Comparison of ENCODE assay signal across 9 cellular contexts in the genomic region with DNA sequence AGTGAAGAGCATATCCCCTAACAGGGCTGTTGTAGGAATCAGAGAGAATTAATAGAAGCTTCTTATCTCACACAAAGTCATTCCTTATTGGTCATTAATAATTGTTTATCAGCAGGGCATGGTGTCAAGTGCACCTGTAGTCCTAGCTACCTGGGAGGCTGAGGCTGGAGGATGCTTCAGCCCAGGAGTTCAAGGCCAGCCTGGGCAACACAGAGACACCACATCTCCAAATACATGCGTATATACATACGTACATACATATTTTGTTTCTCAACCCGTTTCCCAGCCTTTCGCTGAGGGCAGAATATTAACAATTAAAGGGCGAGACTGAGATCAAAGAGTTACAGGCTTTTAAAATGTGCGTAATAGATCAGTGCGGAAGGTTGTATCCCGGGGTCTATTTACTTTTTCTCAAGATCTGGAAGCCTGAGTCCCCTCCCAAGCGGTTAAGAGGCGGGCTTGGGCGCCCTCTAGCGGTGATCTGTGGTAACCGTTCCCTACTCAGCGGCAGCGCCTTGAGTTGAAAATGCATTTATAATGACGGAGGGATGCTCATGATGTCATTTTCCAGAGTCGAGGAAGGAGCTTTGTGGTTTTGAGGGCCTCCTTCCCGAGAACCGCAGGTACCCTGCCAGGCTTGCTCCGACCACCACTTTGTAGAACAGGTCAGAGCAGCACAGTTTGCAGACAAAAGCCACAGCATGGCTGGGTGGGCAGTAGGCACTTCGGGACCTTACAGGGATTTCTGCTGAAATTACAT.
DNase-seq lines count a peak whose midpoint lies in the region; ATAC-seq, FAIRE-seq and TF ChIP-seq lines count a peak whose summit lies in the region.
"Had no signal": no experiment of that assay in that cellular context is flagged by ENCODE, and none has a peak within 500 bp of the region (broad histone marks: within the 10 kb centered on the region; RNA-seq: fewer than 3 reads in every experiment).

No MANE protein-coding gene starts in this region.

- TF ChIP-seq CTCF in coronary artery (IDR thresholded peaks at IDR 0.05) (peak; percentile 95), HepG2 (CRISPR knock-in tag; IDR thresholded peaks at IDR 0.05) (peak; percentile 83)

- no peak overlapping the region for H3K27ac Mint-ChIP-seq in activated CD4-positive, alpha-beta T cell treated with anti-CD3 and anti-CD28 coated beads, Interleukin-2, amount 10 ng/mL, durations not matched to agents 24 days and 14 days

- no peak overlapping the region for H3K4me3 Mint-ChIP-seq in activated CD4-positive, alpha-beta T cell treated with anti-CD3 and anti-CD28 coated beads, Interleukin-2, amount 10 ng/mL, durations not matched to agents 24 days and 14 days

- BruUV-seq in HepG2 (replicated peaks; lab: Mats Ljungman, UMichigan): no TSS peak

- no peaks in the 10 kb centered on the region for H3K9me3 Mint-ChIP-seq in activated CD4-positive, alpha-beta T cell treated with anti-CD3 and anti-CD28 coated beads, Interleukin-2, amount 10 ng/mL, durations not matched to agents 24 days and 14 days

- H3K9me3 ChIP-seq in HepG2 (ENCODE audit: low read length): no peaks in the 10 kb centered on the region

- H3K9ac ChIP-seq in HepG2 (ENCODE audit: insufficient read depth, low read depth, low read length): no peak overlapping the region

- no peak for TF ChIP-seq POLR2A in HepG2 (IDR thresholded peaks at IDR 0.05; ENCODE audit: insufficient read depth in 1 of 2, low read depth in 2 of 2, low read length in 2 of 2)

- TF ChIP-seq RAD21 in HepG2 (CRISPR knock-in tag; IDR thresholded peaks at IDR 0.05): peak; percentile 49; the same call in 1 of the 2 replicates

- DNase-seq in DMS 273 treated with DMSO at 0.1 percent for 48 hours (lab: John Stamatoyannopoulos, UW): peak; percentile 10
- peak; percentile 44 for DNase-seq in NCI-H524 treated with DMSO at 0.1 percent for 48 hours (lab: John Stamatoyannopoulos, UW)
- peak; percentile 90 for DNase-seq in activated CD4-positive, alpha-beta T cell treated with anti-CD3 and anti-CD28 coated beads, Interleukin-2, amount 10 ng/mL, durations not matched to agents 24 days and 14 days
- no peak for DNase-seq in coronary artery (ENCODE audit: low spot score)
- peak; percentile 39 for DNase-seq in HepG2 (ENCODE audit: low spot score)
- peak; percentile 66 to 76 for DNase-seq in stimulated activated CD4-positive, alpha-beta T cell treated with anti-CD3 and anti-CD28 coated beads, Interleukin-4, amount 100 ng/mL, for 48 hours (ENCODE audit: low read depth in 2 of 2)

- H3K4me2 ChIP-seq in HepG2 (ENCODE audit: low read depth, low read length): 0 out of 2 replicates have a peak overlapping the region, but pooled peaks have one; percentile 40

- no peaks in the 10 kb centered on the region for H4K20me1 ChIP-seq in HepG2 (ENCODE audit: insufficient read depth, low read length)

- H3K4me1 Mint-ChIP-seq in activated CD4-positive, alpha-beta T cell treated with anti-CD3 and anti-CD28 coated beads, Interleukin-2, amount 10 ng/mL, durations not matched to agents 24 days and 14 days: peaks cover 3% of the 10 kb centered on the region

- H3K4me3 ChIP-seq in coronary artery (peak overlapping the region; percentile 13), HepG2 (replicated peaks in 1 of 3; ENCODE audit: insufficient read depth in 1 of 3, low read depth in 2 of 3, low read length in 3 of 3) (no peak overlapping the region)

- peak; percentile 74 for FAIRE-seq in HepG2 (lab: Jason Lieb, UNC)
- FAIRE-seq: colon had no signal

- H3K36me3 ChIP-seq in HepG2 (replicated peaks in 1 of 2; ENCODE audit: control insufficient read depth in 1 of 2, insufficient read depth in 2 of 2, low read length in 2 of 2): no peaks in the 10 kb centered on the region

- POLR2A ChIA-PET in HepG2 (lab: Yijun Ruan, JAX): no interaction called here

- H3K4me1 ChIP-seq in HepG2 (ENCODE audit: insufficient read depth, low read length): peaks cover 8% of the 10 kb centered on the region; the same call in 1 of the 2 replicates

- intact Hi-C loops in activated CD4-positive, alpha-beta T cell treated with anti-CD3 and anti-CD28 coated beads, Interleukin-2, amount 10 ng/mL, durations not matched to agents 24 days and 14 days (cut with micrococcal nuclease): loop anchor here (5.0 kb wide), 1 partner anchor 223 kb away; no protein-coding TSS in a partner anchor
- intact Hi-C loops in HepG2 (cut with micrococcal nuclease; ENCODE audit: unreplicated experiment): loop anchor here (1.0 kb wide), 1 partner anchor 223 kb away; no protein-coding TSS in a partner anchor

- in situ Hi-C loops in HepG2 (cut with HindIII; ENCODE audit: extremely low pct_ligation_motif_present, low pct_unique_long_range_greater_than_20kb): loop anchor here (5.0 kb wide), 1 partner anchor 223 kb away; no protein-coding TSS in a partner anchor

- peaks cover 7% of the 10 kb centered on the region for H3K27me3 Mint-ChIP-seq in activated CD4-positive, alpha-beta T cell treated with anti-CD3 and anti-CD28 coated beads, Interleukin-2, amount 10 ng/mL, durations not matched to agents 24 days and 14 days

- no peaks in the 10 kb centered on the region for H3K36me3 Mint-ChIP-seq in activated CD4-positive, alpha-beta T cell treated with anti-CD3 and anti-CD28 coated beads, Interleukin-2, amount 10 ng/mL, durations not matched to agents 24 days and 14 days (ENCODE audit: low read depth)

- no peak overlapping the region for H2AFZ ChIP-seq in HepG2 (ENCODE audit: low read length)

- CTCF ChIA-PET in HepG2 (lab: Yijun Ruan, JAX; ENCODE audit: low intra/inter-chr PET ratio, low total read pairs): interaction anchor here (1.9 kb wide), 1 partner anchor 223 kb away, joined by 10 read pairs; no protein-coding TSS in a partner anchor

- H3K27ac ChIP-seq in coronary artery (no peak overlapping the region), HepG2 (ENCODE audit: extremely low read length, insufficient read depth, low read length) (no peak overlapping the region)

- WGBS in HepG2 (ENCODE audit: low lambda C conversion rate): 12% methylated on average over 12 of the region's 21 CpGs

- no peaks in the 10 kb centered on the region for H3K79me2 ChIP-seq in HepG2 (ENCODE audit: insufficient read depth, low read length)

- ATAC-seq in HG02885 (IDR thresholded peaks at IDR 0.05; ENCODE audit: poor library complexity, unreplicated experiment) (peak; percentile 73), HepG2 (peak; percentile 86), HG02571 (IDR thresholded peaks at IDR 0.05; ENCODE audit: unreplicated experiment) (no peak)

- TF ChIP-seq EP300 in HepG2 (IDR thresholded peaks at IDR 0.05; ENCODE audit: low read depth in 2 of 2, low read length in 2 of 2) (no peak), HepG2 (CRISPR knock-in tag; IDR thresholded peaks at IDR 0.05; ENCODE audit: borderline replicate concordance) (no peak)

- H3K27me3 ChIP-seq in HepG2 (ENCODE audit: control insufficient read depth in 1 of 2, insufficient read depth in 2 of 2, low read length in 2 of 2): peaks cover 1 to 30% of the 10 kb centered on the region in 2 experiments; a peak in 3 of 5 replicates

TF ChIP-seq in HepG2, 621 proteins besides CTCF, POLR2A, EP300 and RAD21:
- TF ChIP-seq SMC3 (IDR thresholded peaks at IDR 0.05; ENCODE audit: low read length) (peak; percentile 43), ZBTB21 (CRISPR knock-in tag; IDR thresholded peaks at IDR 0.05) (0 out of 2 replicates have a peak, but pooled peaks have one; percentile 19), ATF7 (IDR thresholded peaks at IDR 0.05) (no peak), ATF7 (CRISPR knock-in tag; IDR thresholded peaks at IDR 0.05) (0 out of 2 replicates have a peak, but pooled peaks have one; percentile 36), JUNB (CRISPR knock-in tag; IDR thresholded peaks at IDR 0.05; ENCODE audit: borderline replicate concordance) (no peak), STAG1 (CRISPR knock-in tag; IDR thresholded peaks at IDR 0.05) (peak; percentile 69)
